In genomic region chr2:1701556-1702185, GRCh38 we compare ENCODE assay signal across 1 cellular context.
TF ChIP-seq lines count a peak whose summit lies in the region.

No MANE protein-coding gene starts in this region.

TF ChIP-seq in GM23338, 12 proteins besides CTCF, POLR2A, EP300 and RAD21 (continued from another document):
- TF ChIP-seq EZH2phosphoT487 (IDR thresholded peaks at IDR 0.05; ENCODE audit: unreplicated experiment) (no peak), POLR2AphosphoS5 (IDR thresholded peaks at IDR 0.05; ENCODE audit: low read depth) (no peak), STAT1 (IDR thresholded peaks at IDR 0.05; ENCODE audit: unreplicated experiment) (no peak), NANOG (IDR thresholded peaks at IDR 0.05; ENCODE audit: borderline replicate concordance) (no peak)
- TF ChIP-seq, protein P1, sequence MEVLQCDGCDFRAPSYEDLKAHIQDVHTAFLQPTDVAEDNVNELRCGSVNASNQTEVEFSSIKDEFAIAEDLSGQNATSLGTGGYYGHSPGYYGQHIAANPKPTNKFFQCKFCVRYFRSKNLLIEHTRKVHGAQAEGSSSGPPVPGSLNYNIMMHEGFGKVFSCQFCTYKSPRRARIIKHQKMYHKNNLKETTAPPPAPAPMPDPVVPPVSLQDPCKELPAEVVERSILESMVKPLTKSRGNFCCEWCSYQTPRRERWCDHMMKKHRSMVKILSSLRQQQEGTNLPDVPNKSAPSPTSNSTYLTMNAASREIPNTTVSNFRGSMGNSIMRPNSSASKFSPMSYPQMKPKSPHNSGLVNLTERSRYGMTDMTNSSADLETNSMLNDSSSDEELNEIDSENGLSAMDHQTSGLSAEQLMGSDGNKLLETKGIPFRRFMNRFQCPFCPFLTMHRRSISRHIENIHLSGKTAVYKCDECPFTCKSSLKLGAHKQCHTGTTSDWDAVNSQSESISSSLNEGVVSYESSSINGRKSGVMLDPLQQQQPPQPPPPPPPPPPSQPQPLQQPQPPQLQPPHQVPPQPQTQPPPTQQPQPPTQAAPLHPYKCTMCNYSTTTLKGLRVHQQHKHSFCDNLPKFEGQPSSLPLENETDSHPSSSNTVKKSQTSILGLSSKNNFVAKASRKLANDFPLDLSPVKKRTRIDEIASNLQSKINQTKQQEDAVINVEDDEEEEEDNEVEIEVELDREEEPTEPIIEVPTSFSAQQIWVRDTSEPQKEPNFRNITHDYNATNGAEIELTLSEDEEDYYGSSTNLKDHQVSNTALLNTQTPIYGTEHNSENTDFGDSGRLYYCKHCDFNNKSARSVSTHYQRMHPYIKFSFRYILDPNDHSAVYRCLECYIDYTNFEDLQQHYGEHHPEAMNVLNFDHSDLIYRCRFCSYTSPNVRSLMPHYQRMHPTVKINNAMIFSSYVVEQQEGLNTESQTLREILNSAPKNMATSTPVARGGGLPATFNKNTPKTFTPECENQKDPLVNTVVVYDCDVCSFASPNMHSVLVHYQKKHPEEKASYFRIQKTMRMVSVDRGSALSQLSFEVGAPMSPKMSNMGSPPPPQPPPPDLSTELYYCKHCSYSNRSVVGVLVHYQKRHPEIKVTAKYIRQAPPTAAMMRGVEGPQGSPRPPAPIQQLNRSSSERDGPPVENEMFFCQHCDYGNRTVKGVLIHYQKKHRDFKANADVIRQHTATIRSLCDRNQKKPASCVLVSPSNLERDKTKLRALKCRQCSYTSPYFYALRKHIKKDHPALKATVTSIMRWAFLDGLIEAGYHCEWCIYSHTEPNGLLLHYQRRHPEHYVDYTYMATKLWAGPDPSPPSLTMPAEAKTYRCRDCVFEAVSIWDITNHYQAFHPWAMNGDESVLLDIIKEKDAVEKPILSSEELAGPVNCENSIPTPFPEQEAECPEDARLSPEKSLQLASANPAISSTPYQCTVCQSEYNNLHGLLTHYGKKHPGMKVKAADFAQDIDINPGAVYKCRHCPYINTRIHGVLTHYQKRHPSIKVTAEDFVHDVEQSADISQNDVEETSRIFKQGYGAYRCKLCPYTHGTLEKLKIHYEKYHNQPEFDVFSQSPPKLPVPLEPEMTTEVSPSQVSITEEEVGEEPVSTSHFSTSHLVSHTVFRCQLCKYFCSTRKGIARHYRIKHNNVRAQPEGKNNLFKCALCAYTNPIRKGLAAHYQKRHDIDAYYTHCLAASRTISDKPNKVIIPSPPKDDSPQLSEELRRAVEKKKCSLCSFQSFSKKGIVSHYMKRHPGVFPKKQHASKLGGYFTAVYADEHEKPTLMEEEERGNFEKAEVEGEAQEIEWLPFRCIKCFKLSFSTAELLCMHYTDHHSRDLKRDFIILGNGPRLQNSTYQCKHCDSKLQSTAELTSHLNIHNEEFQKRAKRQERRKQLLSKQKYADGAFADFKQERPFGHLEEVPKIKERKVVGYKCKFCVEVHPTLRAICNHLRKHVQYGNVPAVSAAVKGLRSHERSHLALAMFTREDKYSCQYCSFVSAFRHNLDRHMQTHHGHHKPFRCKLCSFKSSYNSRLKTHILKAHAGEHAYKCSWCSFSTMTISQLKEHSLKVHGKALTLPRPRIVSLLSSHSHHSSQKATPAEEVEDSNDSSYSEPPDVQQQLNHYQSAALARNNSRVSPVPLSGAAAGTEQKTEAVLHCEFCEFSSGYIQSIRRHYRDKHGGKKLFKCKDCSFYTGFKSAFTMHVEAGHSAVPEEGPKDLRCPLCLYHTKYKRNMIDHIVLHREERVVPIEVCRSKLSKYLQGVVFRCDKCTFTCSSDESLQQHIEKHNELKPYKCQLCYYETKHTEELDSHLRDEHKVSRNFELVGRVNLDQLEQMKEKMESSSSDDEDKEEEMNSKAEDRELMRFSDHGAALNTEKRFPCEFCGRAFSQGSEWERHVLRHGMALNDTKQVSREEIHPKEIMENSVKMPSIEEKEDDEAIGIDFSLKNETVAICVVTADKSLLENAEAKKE (CRISPR knock-in tag; IDR thresholded peaks at IDR 0.05), result no peak
TF ChIP-seq in GM23338: peak in this region for 0.
